ENCODE assay signal across 11 cellular contexts in genomic region chr16:49890876-49891275, GRCh38. TPM values are rescaled to one million over a fixed set of nuclear protein-coding genes. Genes with fewer than 3 reads are reported as not detected.
DNase-seq lines count a peak whose midpoint lies in the region; ATAC-seq and TF ChIP-seq lines count a peak whose summit lies in the region.
"Had no signal": no experiment of that assay in that cellular context is flagged by ENCODE, and none has a peak within 500 bp of the region (broad histone marks: within the 10 kb centered on the region; RNA-seq: fewer than 3 reads in every experiment).

No MANE protein-coding gene starts in this region.

- H4K20me1 ChIP-seq in OCI-LY7 (ENCODE audit: insufficient read depth, low read length): no peaks in the 10 kb centered on the region

- peak; percentile 66 for DNase-seq in activated CD4-positive, alpha-beta T cell treated with anti-CD3 and anti-CD28 coated beads, Interleukin-2, amount 10 ng/mL, durations not matched to agents 24 days and 14 days
- no peak for DNase-seq in activated CD4-positive, alpha-beta T cell treated with anti-CD3 and anti-CD28 coated beads for 1 hour
- DNase-seq in OCI-LY7 (ENCODE audit: low spot score): peak; percentile 10
- DNase-seq in fibroblast of villous mesenchyme (ENCODE audit: low read depth): no peak
- peak; percentile 38 for DNase-seq in stimulated activated CD8-positive, alpha-beta memory T cell treated with anti-CD3 and anti-CD28 coated beads, Interleukin-4, amount 100 ng/mL, for 48 hours
- DNase-seq in MCF 10A (ENCODE audit: unreplicated experiment): no peak
- no peak for DNase-seq in KG1 (lab: John Stamatoyannopoulos, UW)
- DNase-seq: gastrocnemius medialis, ovary, stomach had no signal

- H3K4me3 ChIP-seq in OCI-LY7 (ENCODE audit: low read depth, low read length, poor library complexity, severe bottlenecking) (no peak overlapping the region), fibroblast of villous mesenchyme (ENCODE audit: low read depth, low read length) (no peak overlapping the region)
- H3K4me3 ChIP-seq: gastrocnemius medialis, ovary, stomach had no signal

- peak; percentile 61 for TF ChIP-seq CTCF in OCI-LY7 (conservative IDR thresholded peaks at IDR 0.05; ENCODE audit: low read length)
- TF ChIP-seq CTCF in fibroblast of villous mesenchyme (IDR thresholded peaks at IDR 0.05; ENCODE audit: insufficient read depth, low read depth, low read length): peak; percentile 8
- TF ChIP-seq CTCF in MCF 10A (IDR thresholded peaks at IDR 0.05; ENCODE audit: unreplicated experiment): no peak

- no peak overlapping the region for H3K27ac Mint-ChIP-seq in activated CD4-positive, alpha-beta T cell treated with anti-CD3 and anti-CD28 coated beads, Interleukin-2, amount 10 ng/mL, durations not matched to agents 24 days and 14 days
- H3K27ac Mint-ChIP-seq in MCF 10A (ENCODE audit: low read depth, unreplicated experiment): no peak overlapping the region

- no peak overlapping the region for H2AFZ ChIP-seq in OCI-LY7 (ENCODE audit: low read length)

- BruUV-seq in OCI-LY7 (replicated peaks; lab: Mats Ljungman, UMichigan): no TSS peak
- BruUV-seq in MCF 10A (replicated peaks; lab: Mats Ljungman, UMichigan): no TSS peak

- no peak overlapping the region for H3K4me2 ChIP-seq in OCI-LY7 (ENCODE audit: low read length)

- no peaks in the 10 kb centered on the region for H3K36me3 ChIP-seq in OCI-LY7 (ENCODE audit: insufficient read depth, low read length)
- H3K36me3 ChIP-seq: gastrocnemius medialis, ovary, stomach had no signal

- no peaks in the 10 kb centered on the region for H3K9me2 ChIP-seq in OCI-LY7 (ENCODE audit: insufficient read depth, low read length)

- peaks cover 4% of the 10 kb centered on the region for H3K9me3 Mint-ChIP-seq in activated CD4-positive, alpha-beta T cell treated with anti-CD3 and anti-CD28 coated beads, Interleukin-2, amount 10 ng/mL, durations not matched to agents 24 days and 14 days
- peaks cover 12% of the 10 kb centered on the region for H3K9me3 Mint-ChIP-seq in MCF 10A (ENCODE audit: unreplicated experiment)

- no peaks in the 10 kb centered on the region for H3K4me1 Mint-ChIP-seq in activated CD4-positive, alpha-beta T cell treated with anti-CD3 and anti-CD28 coated beads, Interleukin-2, amount 10 ng/mL, durations not matched to agents 24 days and 14 days
- H3K4me1 Mint-ChIP-seq in MCF 10A (ENCODE audit: insufficient read depth, unreplicated experiment): no peaks in the 10 kb centered on the region

- no peaks in the 10 kb centered on the region for H3K36me3 Mint-ChIP-seq in activated CD4-positive, alpha-beta T cell treated with anti-CD3 and anti-CD28 coated beads, Interleukin-2, amount 10 ng/mL, durations not matched to agents 24 days and 14 days (ENCODE audit: low read depth)
- H3K36me3 Mint-ChIP-seq in MCF 10A (ENCODE audit: insufficient read depth, unreplicated experiment): no peaks in the 10 kb centered on the region

- CTCF ChIA-PET in OCI-LY7 (lab: Charles Lee; ENCODE audit: unreplicated experiment): no interaction called here
- CTCF ChIA-PET in MCF 10A (lab: Yijun Ruan, JAX): interaction anchor here (0.8 to 2.0 kb wide), 2 partner anchors 14 to 104 kb away, joined by 3 to 5 read pairs; no protein-coding TSS in a partner anchor

- H3K79me2 ChIP-seq in OCI-LY7 (ENCODE audit: insufficient read depth, low read depth, low read length): no peaks in the 10 kb centered on the region

- intact Hi-C loops in activated CD4-positive, alpha-beta T cell treated with anti-CD3 and anti-CD28 coated beads, Interleukin-2, amount 10 ng/mL, durations not matched to agents 24 days and 14 days (cut with micrococcal nuclease): no loop called here
- intact Hi-C loops in OCI-LY7 (cut with micrococcal nuclease; ENCODE audit: unreplicated experiment): no loop called here
- intact Hi-C loops in MCF 10A (cut with micrococcal nuclease): no loop called here

- H3K4me1 ChIP-seq in OCI-LY7 (ENCODE audit: insufficient read depth, low read length, poor library complexity, severe bottlenecking): no peaks in the 10 kb centered on the region
- H3K4me1 ChIP-seq: gastrocnemius medialis, stomach had no signal

- H3K27me3 Mint-ChIP-seq in activated CD4-positive, alpha-beta T cell treated with anti-CD3 and anti-CD28 coated beads, Interleukin-2, amount 10 ng/mL, durations not matched to agents 24 days and 14 days: peaks cover 1% of the 10 kb centered on the region
- H3K27me3 Mint-ChIP-seq in MCF 10A (ENCODE audit: insufficient read depth, unreplicated experiment): peaks cover 13% of the 10 kb centered on the region

- no peaks in the 10 kb centered on the region for H3K9me3 ChIP-seq in OCI-LY7 (ENCODE audit: low read length)
- H3K9me3 ChIP-seq: gastrocnemius medialis had no signal

- H3K4me3 Mint-ChIP-seq in activated CD4-positive, alpha-beta T cell treated with anti-CD3 and anti-CD28 coated beads, Interleukin-2, amount 10 ng/mL, durations not matched to agents 24 days and 14 days: no peak overlapping the region
- H3K4me3 Mint-ChIP-seq in MCF 10A (ENCODE audit: unreplicated experiment): no peak overlapping the region

- no peak overlapping the region for H3K27ac ChIP-seq in OCI-LY7 (ENCODE audit: low read depth, low read length, poor library complexity, severe bottlenecking)
- H3K27ac ChIP-seq: gastrocnemius medialis, ovary, stomach had no signal

- ATAC-seq in HG03432 (IDR thresholded peaks at IDR 0.05; ENCODE audit: unreplicated experiment): no peak
- ATAC-seq: gastrocnemius medialis had no signal

- POLR2A ChIA-PET in OCI-LY7 (lab: Charles Lee): interaction anchor here (0.5 kb wide), 1 partner anchor 13 kb away, joined by 4 read pairs; no protein-coding TSS in a partner anchor
- POLR2A ChIA-PET in MCF 10A (lab: Yijun Ruan, JAX): no interaction called here

RNA-seq across cellular contexts. Expression of gene ZNF423, which starts 35.0 kb away (rescaled TPM):
- not detected in 2 replicates for total RNA-seq in activated CD4-positive, alpha-beta T cell treated with anti-CD3 and anti-CD28 coated beads, Interleukin-2, amount 10 ng/mL, durations not matched to agents 24 days and 14 days
- 0.09 TPM in 1 of 2 replicates, not detected in the other for total RNA-seq in OCI-LY7 (2014; rRNA removed; shearing (Covaris generic))
- 0.13 TPM in 1 of 2 replicates, not detected in the other for total RNA-seq in OCI-LY7 (2022)
- total RNA-seq in fibroblast of villous mesenchyme: 0.32 and 0.43 TPM in 2 replicates
- total RNA-seq in MCF 10A (2022): not detected in 2 replicates

Comparison
In these comparisons a context has a peak if more than half of its experiments do, and no peak if none do; other contexts are left out.
1. DNase-seq: peak in activated CD4-positive, alpha-beta T cell treated with anti-CD3 and anti-CD28 coated beads, Interleukin-2, amount 10 ng/mL, durations not matched to agents 24 days and 14 days (single experiment), OCI-LY7 (single experiment) and stimulated activated CD8-positive, alpha-beta memory T cell treated with anti-CD3 and anti-CD28 coated beads, Interleukin-4, amount 100 ng/mL, for 48 hours (single experiment); none in activated CD4-positive, alpha-beta T cell treated with anti-CD3 and anti-CD28 coated beads for 1 hour (single experiment), fibroblast of villous mesenchyme (single experiment), MCF 10A (single experiment) and KG1 (single experiment).